In genomic region chr2:48674933-48675332, GRCh38 we compare ENCODE assay signal across 17 cellular contexts. TPM values are rescaled to one million over a fixed set of nuclear protein-coding genes. Genes with fewer than 3 reads are reported as not detected.
"Had no signal": no experiment of that assay in that cellular context is flagged by ENCODE, and none has a peak within 500 bp of the region (broad histone marks: within the 10 kb centered on the region; RNA-seq: fewer than 3 reads in every experiment).

No MANE protein-coding gene starts in this region.

- H3K4me3 ChIP-seq: coronary artery had no signal

- H3K27ac ChIP-seq: brain microvascular endothelial cell, coronary artery had no signal

- H3K27me3 ChIP-seq: brain microvascular endothelial cell had no signal

- ATAC-seq: esophagus mucosa; natural killer cell treated with Interleukin-12 subunit alpha and Interleukin-12 subunit beta and Interleukin-15 and Interleukin-18, amount 100 ng/mL, for 72 hours; stimulated activated memory B cell treated with anti-CD40 and anti-IgM and Interleukin-4, amounts not matched to agents 10 μg/mL and 1 μg/mL and 100 μg/mL, for 72 hours had no signal

- DNase-seq: activated B cell treated with CpG ODN at 0.5 μM for 24 hours; activated CD4-positive, alpha-beta T cell treated with anti-CD3 and anti-CD28 coated beads, Interleukin-2, amount 10 ng/mL, durations not matched to agents 24 days and 14 days; activated naive CD4-positive, alpha-beta T cell; activated naive CD8-positive, alpha-beta T cell treated with anti-CD3 and anti-CD28 coated beads, Interleukin-2, amount 10 ng/mL, durations not matched to agents 7 days and 5 days; anterior cingulate cortex; brain microvascular endothelial cell; hippocampal formation; mesendoderm; nucleus accumbens; stimulated activated CD4-positive, alpha-beta T cell treated with anti-CD3 and anti-CD28 coated beads, Interleukin-2, amount 100 ng/mL, for 48 hours had no signal

- H3K36me3 ChIP-seq: brain microvascular endothelial cell had no signal

RNA-seq across cellular contexts. Expression of gene GTF2A1L, which starts 57.3 kb away (rescaled TPM):
- total RNA-seq: activated B cell treated with CpG ODN at 0.5 μM for 24 hours; activated CD4-positive, alpha-beta T cell treated with anti-CD3 and anti-CD28 coated beads, Interleukin-2, amount 10 ng/mL, durations not matched to agents 24 days and 14 days; activated naive CD8-positive, alpha-beta T cell treated with anti-CD3 and anti-CD28 coated beads, Interleukin-2, amount 10 ng/mL, durations not matched to agents 7 days and 5 days; activated T-helper 1 cell treated with anti-CD3 and anti-CD28 coated beads, Interleukin-12 subunit alpha, Interleukin-12 subunit beta, Interleukin-2, Interleukin-4 antibody, amounts not matched to agents 30 ng/mL and 10 ng/mL and 1 ng/mL, durations not matched to agents 14 hours and 24 hours and 36 hours; esophagus mucosa; glomerular endothelial cell; natural killer cell treated with Interleukin-12 subunit alpha and Interleukin-12 subunit beta and Interleukin-15 and Interleukin-18, amount 100 ng/mL, for 72 hours; ureter had no signal
